ENCODE assay signal across 8 cellular contexts in genomic region chr6:148746363-148747144, GRCh38. TPM values are rescaled to one million over a fixed set of nuclear protein-coding genes. Genes with fewer than 3 reads are reported as not detected.
DNase-seq lines count a peak whose midpoint lies in the region; ATAC-seq, FAIRE-seq and TF ChIP-seq lines count a peak whose summit lies in the region.

TSS of gene UST (plus strand) at chr6:148747030. CDS start at chr6:148747431, 401 bp downstream.

- POLR2A ChIA-PET in RWPE1 (lab: Yijun Ruan, JAX; ENCODE audit: low non-redundant PET) = no interaction called here

- H3K4me1 ChIP-seq in ACC112 (ENCODE audit: control insufficient read depth, insufficient read depth, low read length, unreplicated experiment) = peaks cover 16% of the 10 kb centered on the region
- no peaks in the 10 kb centered on the region for H3K4me1 ChIP-seq in urinary bladder (ENCODE audit: insufficient read depth)

- no peaks in the 10 kb centered on the region for H3K27me3 ChIP-seq in ACC112 (ENCODE audit: insufficient read depth, low read length)

- intact Hi-C loops in head of caudate nucleus (cut with DNase I) = loop anchor here (10.0 kb wide), 1 partner anchor 198 kb away; no protein-coding TSS in a partner anchor

- no peaks in the 10 kb centered on the region for H3K36me3 Mint-ChIP-seq in activated naive CD8-positive, alpha-beta T cell treated with anti-CD3 and anti-CD28 coated beads for 36 hours

- TF ChIP-seq CTCF in RWPE1 (conservative IDR thresholded peaks at IDR 0.05; ENCODE audit: low read depth) (peak; percentile 45), omental fat pad (IDR thresholded peaks at IDR 0.05) (no peak)

- DNase-seq in HTR-8/SVneo (ENCODE audit: insufficient read length, low spot score) = peak; percentile 62
- DNase-seq in RWPE1 (ENCODE audit: low spot score) = peak; percentile 81
- DNase-seq in activated naive CD8-positive, alpha-beta T cell treated with anti-CD3 and anti-CD28 coated beads for 36 hours = peak; percentile 55
- peak; percentile 46 to 89 (median 74) for DNase-seq in head of caudate nucleus
- peak; percentile 38 for DNase-seq in omental fat pad (ENCODE audit: low spot score)

- peak within 1 kb of the TSS; percentile 46 for H3K27ac Mint-ChIP-seq in activated naive CD8-positive, alpha-beta T cell treated with anti-CD3 and anti-CD28 coated beads for 36 hours

- CTCF ChIA-PET in RWPE1 (lab: Yijun Ruan, JAX) = no interaction called here

- H3K4me3 Mint-ChIP-seq in activated naive CD8-positive, alpha-beta T cell treated with anti-CD3 and anti-CD28 coated beads for 36 hours = peak within 1 kb of the TSS; percentile 87

- H3K9me3 Mint-ChIP-seq in activated naive CD8-positive, alpha-beta T cell treated with anti-CD3 and anti-CD28 coated beads for 36 hours = no peaks in the 10 kb centered on the region

- no peaks in the 10 kb centered on the region for H3K36me3 ChIP-seq in ACC112 (ENCODE audit: insufficient read depth, low read length)
- no peaks in the 10 kb centered on the region for H3K36me3 ChIP-seq in urinary bladder (ENCODE audit: insufficient read depth)

- H3K4me3 ChIP-seq in ACC112 (ENCODE audit: low read depth, low read length) (peak within 1 kb of the TSS; percentile 84), urinary bladder (ENCODE audit: low read depth, low read length) (peak within 1 kb of the TSS; percentile 70)

- peaks cover 13% of the 10 kb centered on the region for H3K4me1 Mint-ChIP-seq in activated naive CD8-positive, alpha-beta T cell treated with anti-CD3 and anti-CD28 coated beads for 36 hours

- H3K79me2 ChIP-seq in ACC112 (ENCODE audit: control insufficient read depth, insufficient read depth, low read length, unreplicated experiment) = peaks cover 2% of the 10 kb centered on the region

- H3K27ac ChIP-seq in ACC112 (ENCODE audit: low read depth, low read length) (peak within 1 kb of the TSS; percentile 44), RWPE1 (peak within 1 kb of the TSS; percentile 85), urinary bladder (ENCODE audit: low read depth) (peak within 1 kb of the TSS; percentile 76)

- no peak for FAIRE-seq in HTR-8/SVneo (lab: Jason Lieb, UNC)

- H2AFZ ChIP-seq in ACC112 (ENCODE audit: low read length, unreplicated experiment) = peak within 1 kb of the TSS; percentile 89

- peak; percentile 49 for ATAC-seq in GM18498 (IDR thresholded peaks at IDR 0.05; ENCODE audit: unreplicated experiment)
- ATAC-seq in omental fat pad (ENCODE audit: low FRiP score) = peak; percentile 94

- WGBS in urinary bladder = under 1% methylated on average over 50 of the region's 50 CpGs

- H3K27me3 Mint-ChIP-seq in activated naive CD8-positive, alpha-beta T cell treated with anti-CD3 and anti-CD28 coated beads for 36 hours = peaks cover 60% of the 10 kb centered on the region

RNA-seq across cellular contexts. Expression of gene UST, which starts in this region (rescaled TPM):
- total RNA-seq in activated naive CD8-positive, alpha-beta T cell treated with anti-CD3 and anti-CD28 coated beads for 36 hours = under 1 TPM; 0.82 to 0.89 TPM
- 10 to 100 TPM in 3 of 4 donors, 1 to 10 TPM in 1; 9.2 to 20.8 (median 15.0) TPM for total RNA-seq in omental fat pad
- total RNA-seq in urinary bladder = 27.8 TPM
- polyA plus RNA-seq in urinary bladder = 12.4 TPM

Comparison
In these comparisons a context has a peak if more than half of its experiments do, and no peak if none do; other contexts are left out.
1. Peak in every context shown above with its lines: DNase-seq, ATAC-seq, H3K4me3 ChIP-seq and H3K27ac ChIP-seq.
2. RNA of gene UST (total RNA-seq): 27.8 TPM in urinary bladder (single experiment) and 9.2 to 20.8 TPM in omental fat pad; 0.82 to 0.89 TPM in activated naive CD8-positive, alpha-beta T cell treated with anti-CD3 and anti-CD28 coated beads for 36 hours; every median in the first group is over 4 times any median in the second.
3. Peak in DNase-seq in activated naive CD8-positive, alpha-beta T cell treated with anti-CD3 and anti-CD28 coated beads for 36 hours; RNA of the gene not detected or under 1 TPM.